Comparison of ENCODE assay signal across 8 cellular contexts in the genomic region with DNA sequence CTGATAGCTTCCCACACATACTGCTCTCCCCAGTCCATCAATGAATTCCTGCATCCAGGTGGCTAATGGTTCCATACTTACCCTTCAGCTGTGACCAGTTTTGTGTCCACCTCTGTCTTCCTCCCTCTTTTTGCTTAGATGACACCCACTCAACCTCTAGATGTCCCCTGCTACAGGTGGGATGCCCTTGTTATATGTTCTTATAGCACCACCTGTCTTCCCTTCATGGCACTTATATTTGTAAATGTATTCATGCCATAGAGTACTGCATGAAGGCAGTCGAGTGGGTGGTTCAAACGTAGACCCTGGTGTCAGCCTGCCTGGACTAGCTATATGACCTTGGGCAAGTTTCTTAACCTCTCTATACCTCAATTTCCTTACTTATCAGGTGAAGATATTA. TPM values are rescaled to one million over a fixed set of nuclear protein-coding genes. Genes with fewer than 3 reads are reported as not detected.
DNase-seq lines count a peak whose midpoint lies in the region; ATAC-seq and TF ChIP-seq lines count a peak whose summit lies in the region.

No MANE protein-coding gene starts in this region.

- no peak overlapping the region for H3K4me3 Mint-ChIP-seq in Caco-2 (ENCODE audit: unreplicated experiment)

- TF ChIP-seq CTCF in brain microvascular endothelial cell (IDR thresholded peaks at IDR 0.05; ENCODE audit: low read depth, low read length, missing control alignments) (peak; percentile 42), retinal pigment epithelial cell (conservative IDR thresholded peaks at IDR 0.05; ENCODE audit: low read depth, low read length) (peak; percentile 12), Caco-2 (IDR thresholded peaks at IDR 0.05; ENCODE audit: insufficient read depth in 1 of 2, low read depth in 1 of 2, low read length in 1 of 2, severe bottlenecking in 1 of 2, unreplicated experiment in 1 of 2) (peak in 1 of 2 experiments; percentile 22)

- H3K4me3 ChIP-seq in brain microvascular endothelial cell (ENCODE audit: low read depth, low read length) (no peak overlapping the region), retinal pigment epithelial cell (ENCODE audit: low read length) (no peak overlapping the region), Caco-2 (ENCODE audit: low read depth, low read length) (no peak overlapping the region)

- H3K27me3 Mint-ChIP-seq in Caco-2 (ENCODE audit: insufficient read depth, unreplicated experiment) = peaks cover 6% of the 10 kb centered on the region

- peaks cover 11% of the 10 kb centered on the region for H3K36me3 Mint-ChIP-seq in Caco-2 (ENCODE audit: insufficient read depth, unreplicated experiment)

- H3K36me3 ChIP-seq in brain microvascular endothelial cell (replicated peaks) (no peaks in the 10 kb centered on the region), Caco-2 (ENCODE audit: control insufficient read depth, insufficient read depth, low read length) (no peaks in the 10 kb centered on the region)

- H3K27me3 ChIP-seq in brain microvascular endothelial cell (replicated peaks) = no peaks in the 10 kb centered on the region
- H3K27me3 ChIP-seq in Caco-2 (replicated peaks; ENCODE audit: control insufficient read depth, insufficient read depth, low read length) = no peaks in the 10 kb centered on the region

- ATAC-seq in GM19328 (IDR thresholded peaks at IDR 0.05; ENCODE audit: unreplicated experiment) (peak; percentile 79), HG03442 (IDR thresholded peaks at IDR 0.05; ENCODE audit: unreplicated experiment) (peak; percentile 77)

- H3K27ac ChIP-seq in brain microvascular endothelial cell = no peak overlapping the region

- H3K27ac Mint-ChIP-seq in Caco-2 (ENCODE audit: unreplicated experiment) = no peak overlapping the region

- peaks cover 2% of the 10 kb centered on the region; the same call in 1 of the 2 replicates for H3K4me1 ChIP-seq in Caco-2

- BruUV-seq in Caco-2 (replicated peaks; lab: Mats Ljungman, UMichigan) = no TSS peak

- peaks cover 40% of the 10 kb centered on the region for H3K9me3 Mint-ChIP-seq in Caco-2 (ENCODE audit: unreplicated experiment)

- DNase-seq in ACHN (peak; percentile 38), brain microvascular endothelial cell (no peak), retinal pigment epithelial cell (ENCODE audit: low read depth) (no peak), SKM-1 (lab: John Stamatoyannopoulos, UW; ENCODE audit: unreplicated experiment) (no peak), NCI-H2196 treated with DMSO at 0.1 percent for 48 hours (lab: John Stamatoyannopoulos, UW; ENCODE audit: unreplicated experiment) (no peak), Caco-2 (no peak)

- intact Hi-C loops in Caco-2 (cut with micrococcal nuclease; ENCODE audit: unreplicated experiment) = loop anchor here (2.0 to 10.0 kb wide), 4 partner anchors 77 to 431 kb away; no protein-coding TSS in a partner anchor

- CTCF ChIA-PET in Caco-2 (lab: Charles Lee) = interaction anchor here (0.6 to 1.4 kb wide), 2 partner anchors 77 to 320 kb away, joined by 4 read pairs; no protein-coding TSS in a partner anchor

- in situ Hi-C loops in ACHN (cut with HindIII; ENCODE audit: low pct_ligation_motif_present, low pct_unique_long_range_greater_than_20kb, low sequenced_read_pairs) (no loop called here), brain microvascular endothelial cell (cut with HindIII; ENCODE audit: low pct_ligation_motif_present, low sequenced_read_pairs) (no loop called here)

- H3K9me3 ChIP-seq in Caco-2 = peaks cover 15% of the 10 kb centered on the region; the same call in 1 of the 2 replicates

- peaks cover 19% of the 10 kb centered on the region for H3K4me1 Mint-ChIP-seq in Caco-2 (ENCODE audit: low read depth, unreplicated experiment)

- POLR2A ChIA-PET in Caco-2 (lab: Charles Lee) = no interaction called here

RNA-seq across cellular contexts. Expression of gene USP46, which starts 6.5 kb away (rescaled TPM):
- total RNA-seq in Caco-2 (2022) = 26.4 and 32.2 TPM in 2 replicates
